ENCODE assay signal across 8 cellular contexts in genomic region chr13:20566917-20567755, GRCh38. TPM values are rescaled to one million over a fixed set of nuclear protein-coding genes. Genes with fewer than 3 reads are reported as not detected.
DNase-seq lines count a peak whose midpoint lies in the region; ATAC-seq and TF ChIP-seq lines count a peak whose summit lies in the region.

Gene IFT88, plus strand, starts transcription at chr13:20567157. Its CDS starts 7,229 bp downstream, at chr13:20574386.

- ATAC-seq in HG03432 (IDR thresholded peaks at IDR 0.05; ENCODE audit: unreplicated experiment), result peak; percentile 92

- DNase-seq in BE2C (peak; percentile 94), GM19238 (ENCODE audit: insufficient read length, low spot score) (peak; percentile 82), NCI-H510A treated with DMSO at 0.1 percent for 48 hours (lab: John Stamatoyannopoulos, UW) (peak; percentile 77)
- peak; percentile 80 to 82 for DNase-seq in activated CD4-positive, alpha-beta T cell treated with anti-CD3 and anti-CD28 coated beads for 4 hours
- peak; percentile 45 to 59 for DNase-seq in stimulated activated CD4-positive, alpha-beta T cell treated with anti-CD3 and anti-CD28 coated beads, Interleukin-1b, Interleukin-23, amount 100 ng/mL, for 1 hour (ENCODE audit: low read depth in 2 of 2)

- no peaks in the 10 kb centered on the region for H3K9me3 ChIP-seq in BE2C

- no peaks in the 10 kb centered on the region for H3K36me3 ChIP-seq in BE2C

- no peak for TF ChIP-seq CTCF in BE2C (IDR thresholded peaks at IDR 0.05; ENCODE audit: low read depth, low read length)

- peak within 1 kb of the TSS; percentile 88 for H3K27ac ChIP-seq in cingulate gyrus (ENCODE audit: low read depth, low read length)
- H3K27ac ChIP-seq in layer of hippocampus (ENCODE audit: low read depth, low read length), result peak within 1 kb of the TSS; percentile 94

- no peaks in the 10 kb centered on the region; the same call in 1 of the 2 replicates for H3K4me1 ChIP-seq in BE2C

- no peaks in the 10 kb centered on the region for H3K27me3 ChIP-seq in BE2C
- H3K27me3 ChIP-seq in layer of hippocampus (ENCODE audit: control insufficient read depth, insufficient read depth, low read length), result no peaks in the 10 kb centered on the region

- H3K4me3 ChIP-seq in BE2C (ENCODE audit: low read depth, low read length), result peak within 1 kb of the TSS; percentile 87

RNA-seq across cellular contexts. Expression of gene IFT88, which starts in this region (rescaled TPM):
- polyA plus RNA-seq in BE2C (2012; ENCODE audit: insufficient read depth, insufficient read length, low read depth), result 2.8 TPM

Comparison
In these comparisons a context has a peak if more than half of its experiments do, and no peak if none do; other contexts are left out.
1. Peak in every context shown above with its lines: DNase-seq, ATAC-seq, H3K4me3 ChIP-seq and H3K27ac ChIP-seq.